Comparison of ENCODE assay signal across 17 cellular contexts in genomic region chr6:122663981-122664380, GRCh38. TPM values are rescaled to one million over a fixed set of nuclear protein-coding genes. Genes with fewer than 3 reads are reported as not detected.
DNase-seq lines count a peak whose midpoint lies in the region; ATAC-seq and TF ChIP-seq lines count a peak whose summit lies in the region.
"Had no signal": no experiment of that assay in that cellular context is flagged by ENCODE, and none has a peak within 500 bp of the region (broad histone marks: within the 10 kb centered on the region; RNA-seq: fewer than 3 reads in every experiment).

No MANE protein-coding gene starts in this region.

- BruUV-seq in Calu3 (replicated peaks; lab: Mats Ljungman, UMichigan) = no TSS peak

- H3K27ac Mint-ChIP-seq in glutamatergic neuron (ENCODE audit: unreplicated experiment) (peak overlapping the region; percentile 95), Calu3 (ENCODE audit: unreplicated experiment) (no peak overlapping the region)
- H3K27ac Mint-ChIP-seq: CD8-positive, alpha-beta T cell had no signal

- DNase-seq in NCI-H82 (lab: John Stamatoyannopoulos, UW) = peak; percentile 74
- DNase-seq in NCI-H82 treated with DMSO at 0.1 percent for 48 hours (lab: John Stamatoyannopoulos, UW; ENCODE audit: unreplicated experiment) = no peak
- peak; percentile 42 for DNase-seq in SHP77 treated with DMSO at 0.1 percent for 48 hours (lab: John Stamatoyannopoulos, UW)
- DNase-seq in glutamatergic neuron = no peak
- DNase-seq in Calu3 = no peak
- no peak for DNase-seq in GDM1 (lab: John Stamatoyannopoulos, UW)
- DNase-seq: 8988T; CD8-positive, alpha-beta T cell; H7; Karpas-422; MM.1S; NCI-H1105 treated with DMSO at 0.1 percent for 48 hours; NCI-H187 treated with DMSO at 0.1 percent for 48 hours; Right ventricle myocardium superior had no signal

- TF ChIP-seq CTCF in glutamatergic neuron (IDR thresholded peaks at IDR 0.05; ENCODE audit: partially characterized antibody, unreplicated experiment) = no peak
- no peak for TF ChIP-seq CTCF in Calu3 (IDR thresholded peaks at IDR 0.05; ENCODE audit: unreplicated experiment)

- H3K4me1 Mint-ChIP-seq in glutamatergic neuron (ENCODE audit: low read depth, unreplicated experiment) (peaks cover 6% of the 10 kb centered on the region), Calu3 (ENCODE audit: low read depth, unreplicated experiment) (no peaks in the 10 kb centered on the region)

- H3K4me3 Mint-ChIP-seq in glutamatergic neuron (ENCODE audit: unreplicated experiment) (no peak overlapping the region), Calu3 (ENCODE audit: low read depth, unreplicated experiment) (no peak overlapping the region)
- H3K4me3 Mint-ChIP-seq: CD8-positive, alpha-beta T cell had no signal

- CTCF ChIA-PET in Calu3 (lab: Charles Lee) = no interaction called here

- H3K36me3 Mint-ChIP-seq in glutamatergic neuron (ENCODE audit: unreplicated experiment) (no peaks in the 10 kb centered on the region), Calu3 (ENCODE audit: insufficient read depth, unreplicated experiment) (no peaks in the 10 kb centered on the region)
- H3K36me3 Mint-ChIP-seq: CD8-positive, alpha-beta T cell had no signal

- no peaks in the 10 kb centered on the region for H3K27me3 Mint-ChIP-seq in glutamatergic neuron (ENCODE audit: unreplicated experiment)
- H3K27me3 Mint-ChIP-seq in Calu3 (ENCODE audit: unreplicated experiment) = no peaks in the 10 kb centered on the region

- ATAC-seq in HG03354 (IDR thresholded peaks at IDR 0.05; ENCODE audit: poor library complexity, severe bottlenecking, unreplicated experiment) = no peak
- ATAC-seq in HG02973 (IDR thresholded peaks at IDR 0.05; ENCODE audit: unreplicated experiment) = no peak
- ATAC-seq: CD8-positive, alpha-beta T cell had no signal

- H3K9me3 Mint-ChIP-seq in glutamatergic neuron (ENCODE audit: unreplicated experiment) (peaks cover 2% of the 10 kb centered on the region), Calu3 (ENCODE audit: low read depth, unreplicated experiment) (no peaks in the 10 kb centered on the region)
- H3K9me3 Mint-ChIP-seq: CD8-positive, alpha-beta T cell had no signal

- intact Hi-C loops in Calu3 (cut with micrococcal nuclease; ENCODE audit: unreplicated experiment) = no loop called here

RNA-seq across cellular contexts. Expression of gene PKIB, which starts 53.8 kb away (rescaled TPM):
- total RNA-seq in glutamatergic neuron (ENCODE audit: unreplicated experiment) (48.1 TPM), Calu3 (2022) (11.8 and 17.2 TPM in 2 replicates)
- total RNA-seq: NCI-H460 had no signal

Comparison
In these comparisons a context has a peak if more than half of its experiments do, and no peak if none do; other contexts are left out.
1. DNase-seq: peak in NCI-H82 (single experiment) and SHP77 treated with DMSO at 0.1 percent for 48 hours (single experiment); none in NCI-H82 treated with DMSO at 0.1 percent for 48 hours (single experiment), glutamatergic neuron (single experiment), Calu3 (single experiment) and GDM1 (single experiment).